ENCODE assay signal across 1 cellular context in genomic region chr1:207644852-207645631, GRCh38.
A peak's percentile ranks its signal among the peaks of the same experiment; 100 is the strongest.
TF ChIP-seq lines count a peak whose summit lies in the region.

CR1L (plus strand) TSS chr1:207645133; CDS start chr1:207645234, 101 bp downstream.

TF ChIP-seq in K562, 482 proteins besides CTCF, POLR2A, EP300 and RAD21 (continued from another document and continues in another):
- TF ChIP-seq CREB5 (CRISPR knock-in tag; IDR thresholded peaks at IDR 0.05) (no peak), UBTF (IDR thresholded peaks at IDR 0.05; ENCODE audit: borderline replicate concordance in 1 of 2, low read depth in 2 of 2, low read length in 2 of 2) (no peak; a peak in 1 of 4 replicates), CREB3L1 (IDR thresholded peaks at IDR 0.05; ENCODE audit: borderline replicate concordance, low read depth) (peak; percentile 49; the same call in 1 of the 2 replicates), L3MBTL2 (IDR thresholded peaks at IDR 0.05) (peak; percentile 94), SMARCC2 (IDR thresholded peaks at IDR 0.05; ENCODE audit: low read depth) (peak; percentile 25; the same call in 1 of the 2 replicates), POLR2B (IDR thresholded peaks at IDR 0.05; ENCODE audit: low read depth, partially characterized antibody) (peak; percentile 70), HMGN3 (IDR thresholded peaks at IDR 0.05; ENCODE audit: borderline replicate concordance, extremely low read depth, insufficient read length, low read depth, low read length) (peak; percentile 78), ADNP (tag; IDR thresholded peaks at IDR 0.05) (no peak), ZNF197 (CRISPR knock-in tag; IDR thresholded peaks at IDR 0.05; ENCODE audit: low read depth) (no peak), HNRNPLL (IDR thresholded peaks at IDR 0.05; ENCODE audit: low read depth, low read length, poor library complexity, severe bottlenecking) (peak; percentile 95), FOXM1 (IDR thresholded peaks at IDR 0.05; ENCODE audit: low read depth) (no peak), FOXM1 (CRISPR knock-in tag; IDR thresholded peaks at IDR 0.05; ENCODE audit: low read depth) (no peak; the same call in 1 of the 2 replicates), MAFG (tag; conservative IDR thresholded peaks at IDR 0.05) (no peak; the same call in 1 of the 2 replicates), C11orf30 (IDR thresholded peaks at IDR 0.05; ENCODE audit: low read depth) (peak; percentile 52; the same call in 1 of the 2 replicates), DMBX1 (CRISPR knock-in tag; IDR thresholded peaks at IDR 0.05; ENCODE audit: borderline replicate concordance) (0 out of 2 replicates have a peak, but pooled peaks have one; percentile 16), NCOA2 (IDR thresholded peaks at IDR 0.05; ENCODE audit: partially characterized antibody in 2 of 2) (no peak), KAT7 (CRISPR knock-in tag; IDR thresholded peaks at IDR 0.05; ENCODE audit: borderline replicate concordance) (peak; percentile 98), MCM7 (IDR thresholded peaks at IDR 0.05) (no peak), HINFP (tag; conservative IDR thresholded peaks at IDR 0.05; ENCODE audit: low read depth) (peak; percentile 82), ZNF785 (CRISPR knock-in tag; IDR thresholded peaks at IDR 0.05) (no peak; the same call in 1 of the 2 replicates), FOXO4 (CRISPR knock-in tag; IDR thresholded peaks at IDR 0.05) (no peak), LARP7 (IDR thresholded peaks at IDR 0.05) (peak; percentile 25; the same call in 1 of the 2 replicates), ATF7 (IDR thresholded peaks at IDR 0.05) (peak; percentile 78), FOXK1 (CRISPR knock-in tag; IDR thresholded peaks at IDR 0.05; ENCODE audit: borderline replicate concordance) (no peak), ZBTB40 (IDR thresholded peaks at IDR 0.05) (0 out of 2 replicates have a peak, but pooled peaks have one; percentile 23), ZBTB40 (CRISPR knock-in tag; IDR thresholded peaks at IDR 0.05) (no peak), SMAD4 (CRISPR knock-in tag; conservative IDR thresholded peaks at IDR 0.05) (0 out of 2 replicates have a peak, but pooled peaks have one; percentile 51), LCOR (CRISPR knock-in tag; IDR thresholded peaks at IDR 0.05) (peak; percentile 93; the same call in 1 of the 2 replicates), GATAD2A (IDR thresholded peaks at IDR 0.05) (0 out of 2 replicates have a peak, but pooled peaks have one; percentile 38), ZZZ3 (IDR thresholded peaks at IDR 0.05) (no peak), SIN3A (IDR thresholded peaks at IDR 0.05; ENCODE audit: borderline replicate concordance in 2 of 2, control insufficient read depth in 1 of 2, low read depth in 2 of 2, low read length in 2 of 2) (peak; percentile 80 to 86; a peak in 3 of 4 replicates), HDAC2 (IDR thresholded peaks at IDR 0.05) (peak; percentile 78; the same call in 1 of the 2 replicates), TEAD4 (IDR thresholded peaks at IDR 0.05; ENCODE audit: low read length) (no peak), TEAD4 (CRISPR knock-in tag; IDR thresholded peaks at IDR 0.05; ENCODE audit: borderline replicate concordance) (0 out of 2 replicates have a peak, but pooled peaks have one; percentile 24), ZBTB8A (IDR thresholded peaks at IDR 0.05; ENCODE audit: partially characterized antibody) (no peak), STAT5A (IDR thresholded peaks at IDR 0.05; ENCODE audit: borderline replicate concordance, low read length) (no peak), FOXJ2 (tag; IDR thresholded peaks at IDR 0.05) (no peak), PHB (CRISPR knock-in tag; IDR thresholded peaks at IDR 0.05) (no peak), NFXL1 (CRISPR knock-in tag; IDR thresholded peaks at IDR 0.05) (no peak), KLF13 (tag; IDR thresholded peaks at IDR 0.05; ENCODE audit: borderline replicate concordance, low read depth) (peak; percentile 99), REST (CRISPR knock-in tag; IDR thresholded peaks at IDR 0.05; ENCODE audit: low read depth) (0 out of 2 replicates have a peak, but pooled peaks have one; percentile 35), TCF3 (CRISPR knock-in tag; IDR thresholded peaks at IDR 0.05) (peak; percentile 70)
